Comparison of ENCODE assay signal across 8 cellular contexts in the genomic region with DNA sequence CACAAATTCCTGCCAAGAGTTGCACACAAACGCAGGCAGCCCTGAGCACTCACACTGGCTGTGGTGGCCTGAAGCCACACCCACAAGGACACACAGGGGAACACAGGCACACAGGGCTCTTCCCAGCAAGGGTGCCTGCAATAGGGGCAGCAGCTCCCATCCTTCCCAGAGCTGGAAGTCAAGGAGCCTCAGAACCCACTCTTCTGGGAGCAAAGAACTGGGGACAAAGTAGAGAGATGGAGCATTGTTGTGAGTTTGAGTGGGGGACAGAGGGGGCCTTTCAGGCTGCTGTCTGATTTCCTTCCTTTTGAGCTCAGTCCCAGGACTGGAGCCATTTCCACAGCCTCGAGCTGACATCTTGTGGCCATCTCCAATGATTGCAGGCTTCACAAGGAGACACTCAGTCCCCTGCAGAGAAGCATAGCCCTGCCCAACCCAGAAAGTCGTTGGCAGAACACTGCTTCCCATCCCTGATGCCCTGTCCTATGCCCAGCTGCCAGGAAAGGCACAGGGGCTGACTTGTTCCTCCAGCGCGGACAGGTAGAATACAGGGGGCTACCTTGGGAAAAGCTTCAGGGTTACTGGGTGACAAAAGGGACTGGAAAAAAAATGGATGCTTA.
DNase-seq lines count a peak whose midpoint lies in the region; ATAC-seq and TF ChIP-seq lines count a peak whose summit lies in the region.

No MANE protein-coding gene starts in this region.

- no peaks in the 10 kb centered on the region for H3K27me3 ChIP-seq in OCI-LY1 (ENCODE audit: insufficient read depth, low read length)

- H2AFZ ChIP-seq in OCI-LY1 (ENCODE audit: low read length) = no peak overlapping the region

- H4K20me1 ChIP-seq in OCI-LY1 (ENCODE audit: insufficient read depth, low read length) = no peaks in the 10 kb centered on the region

- no peak overlapping the region for H3K9ac ChIP-seq in OCI-LY1 (ENCODE audit: low read length)

- H3K4me3 ChIP-seq in OCI-LY1 (ENCODE audit: low read depth, low read length, poor library complexity, severe bottlenecking) (no peak overlapping the region), astrocyte of the spinal cord (ENCODE audit: low read depth, low read length) (no peak overlapping the region)

- H3K9me2 ChIP-seq in OCI-LY1 (ENCODE audit: low read depth, low read length) = no peaks in the 10 kb centered on the region

- TF ChIP-seq CTCF in OCI-LY1 (IDR thresholded peaks at IDR 0.05; ENCODE audit: low read length) (peak; percentile 27; the same call in 1 of the 2 replicates), astrocyte of the spinal cord (IDR thresholded peaks at IDR 0.05; ENCODE audit: low read depth, low read length) (peak; percentile 82)

- in situ Hi-C loops in astrocyte of the spinal cord (cut with HindIII; ENCODE audit: low sequenced_read_pairs) = no loop called here

- H3K27ac ChIP-seq in OCI-LY1 (ENCODE audit: low read depth, low read length, poor library complexity, severe bottlenecking) = no peak overlapping the region

- H3K9me3 ChIP-seq in OCI-LY1 (ENCODE audit: low read length) = no peaks in the 10 kb centered on the region

- H3F3A ChIP-seq in OCI-LY1 (ENCODE audit: insufficient read depth, low read length) = no peaks in the 10 kb centered on the region

- H3K4me1 ChIP-seq in OCI-LY1 (ENCODE audit: insufficient read depth, low read length, severe bottlenecking) = no peaks in the 10 kb centered on the region

- H3K4me2 ChIP-seq in OCI-LY1 (ENCODE audit: low read length) = no peak overlapping the region

- no peaks in the 10 kb centered on the region for H3K36me3 ChIP-seq in OCI-LY1 (ENCODE audit: insufficient read depth, low read length)

- DNase-seq in DMS153 treated with DMSO at 0.1 percent for 48 hours (lab: John Stamatoyannopoulos, UW; ENCODE audit: unreplicated experiment) (peak; percentile 21), astrocyte of the spinal cord (ENCODE audit: low read depth, low spot score) (peak; percentile 77), iPS-NIHi7 (ENCODE audit: extremely low spot score) (peak; percentile 90)
- peak; percentile 8 for DNase-seq in stimulated activated CD4-positive, alpha-beta T cell treated with anti-CD3 and anti-CD28 coated beads, Interleukin-2, amount 100 ng/mL, for 4 hours (ENCODE audit: low read depth)
- no peak for DNase-seq in central memory CD4-positive, alpha-beta T cell

- H3K79me2 ChIP-seq in OCI-LY1 (ENCODE audit: insufficient read depth, low read length) = no peaks in the 10 kb centered on the region

- ATAC-seq in HG03432 (IDR thresholded peaks at IDR 0.05; ENCODE audit: unreplicated experiment) (peak; percentile 48), GM21381 (IDR thresholded peaks at IDR 0.05; ENCODE audit: unreplicated experiment) (no peak)
